10 cellular contexts compared by ENCODE assay signal in genomic region chr14:77181124-77181602, GRCh38. TPM values are rescaled to one million over a fixed set of nuclear protein-coding genes. Genes with fewer than 3 reads are reported as not detected.
DNase-seq lines count a peak whose midpoint lies in the region; ATAC-seq, FAIRE-seq and TF ChIP-seq lines count a peak whose summit lies in the region.
"Had no signal": no experiment of that assay in that cellular context is flagged by ENCODE, and none has a peak within 500 bp of the region (broad histone marks: within the 10 kb centered on the region; RNA-seq: fewer than 3 reads in every experiment).

No MANE protein-coding gene starts in this region.

- peak; percentile 14 for ATAC-seq in GM18868 (IDR thresholded peaks at IDR 0.05; ENCODE audit: unreplicated experiment)
- no peak for ATAC-seq in HG02884 (IDR thresholded peaks at IDR 0.05; ENCODE audit: unreplicated experiment)

- H3K27ac ChIP-seq in parathyroid adenoma = peak overlapping the region; percentile 22
- H3K27ac ChIP-seq: skin epidermis had no signal

- H3K36me3 ChIP-seq in bronchial epithelial cell (ENCODE audit: control insufficient read depth, insufficient read depth, low read length) (no peaks in the 10 kb centered on the region), parathyroid adenoma (ENCODE audit: control insufficient read depth, insufficient read depth, low read length) (no peaks in the 10 kb centered on the region)

- peak overlapping the region; percentile 89 for H2AFZ ChIP-seq in parathyroid adenoma

- no peak for FAIRE-seq in bronchial epithelial cell (lab: Jason Lieb, UNC)
- FAIRE-seq: endothelial cell of umbilical vein had no signal

- H3K9me3 ChIP-seq in parathyroid adenoma (ENCODE audit: control insufficient read depth, low read length) = no peaks in the 10 kb centered on the region

- H3K9ac ChIP-seq in parathyroid adenoma = no peak overlapping the region

- H3K4me3 ChIP-seq in LNCaP clone FGC (ENCODE audit: low read depth, low read length) (peak overlapping the region; percentile 91), bronchial epithelial cell (ENCODE audit: low read depth, low read length) (peak overlapping the region; percentile 67), parathyroid adenoma (ENCODE audit: low read depth, low read length) (peak overlapping the region; percentile 51)

- peak overlapping the region; percentile 69 for H3K4me2 ChIP-seq in parathyroid adenoma (ENCODE audit: low read length)

- H3K27me3 ChIP-seq in bronchial epithelial cell (ENCODE audit: control insufficient read depth, insufficient read depth, low read length) = peaks cover 2% of the 10 kb centered on the region
- no peaks in the 10 kb centered on the region for H3K27me3 ChIP-seq in parathyroid adenoma (ENCODE audit: control insufficient read depth, insufficient read depth, low read length)

- H3K4me1 ChIP-seq in parathyroid adenoma = peaks cover 8% of the 10 kb centered on the region

- no peaks in the 10 kb centered on the region for H3K79me2 ChIP-seq in parathyroid adenoma

- TF ChIP-seq CTCF in LNCaP clone FGC (IDR thresholded peaks at IDR 0.05; ENCODE audit: control insufficient read depth, extremely low read depth, insufficient read depth) = no peak
- no peak for TF ChIP-seq CTCF in bronchial epithelial cell (IDR thresholded peaks at IDR 0.05; ENCODE audit: insufficient read depth, low read length, severe bottlenecking)
- no peak for TF ChIP-seq CTCF in parathyroid adenoma (IDR thresholded peaks at IDR 0.05)

- DNase-seq in LNCaP clone FGC (ENCODE audit: low read depth) (no peak), bronchial epithelial cell (ENCODE audit: low read depth) (no peak), activated gamma-delta T cell (lab: John Stamatoyannopoulos, UW) (no peak), HT-29 (ENCODE audit: low spot score) (no peak), NCI-H345 (lab: John Stamatoyannopoulos, UW) (no peak)

RNA-seq across cellular contexts. Expression of gene TMEM63C, which starts 0.4 kb away (rescaled TPM):
- 0.79 and 4.5 TPM in 2 replicates for total RNA-seq in bronchial epithelial cell
- total RNA-seq in HT-29 (2014; rRNA removed; shearing (Covaris generic)) = 2.5 and 3.1 TPM in 2 replicates
- total RNA-seq: endothelial cell of umbilical vein had no signal

RNA-seq across cellular contexts. Expression of gene ZDHHC22, which starts 39.6 kb away (rescaled TPM):
- not detected in 2 replicates for total RNA-seq in bronchial epithelial cell
- total RNA-seq in HT-29 (2014; rRNA removed; shearing (Covaris generic)) = not detected in 2 replicates
